In the genomic region with DNA sequence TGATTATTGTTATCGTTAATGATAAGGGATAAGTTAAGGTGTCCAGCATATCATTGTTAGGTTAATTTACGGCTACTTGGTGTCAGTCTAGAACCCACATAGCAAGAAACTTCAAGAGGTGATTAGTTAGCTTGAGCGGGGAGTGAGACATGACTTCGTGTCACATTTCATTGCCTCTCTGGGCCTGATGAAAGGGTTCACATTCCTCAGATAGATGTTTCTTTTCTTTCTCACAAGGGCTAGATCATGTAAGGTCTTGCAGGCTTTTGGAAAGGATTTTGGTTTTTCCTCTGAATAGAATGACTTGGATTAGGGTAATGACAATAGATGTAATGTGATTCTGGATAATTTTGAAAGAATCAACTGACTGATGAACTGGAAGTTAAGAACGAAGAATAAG, we compare ENCODE assay signal across 18 cellular contexts. TPM values are rescaled to one million over a fixed set of nuclear protein-coding genes. Genes with fewer than 3 reads are reported as not detected.
DNase-seq lines count a peak whose midpoint lies in the region; ATAC-seq and TF ChIP-seq lines count a peak whose summit lies in the region.
"Had no signal": no experiment of that assay in that cellular context is flagged by ENCODE, and none has a peak within 500 bp of the region (broad histone marks: within the 10 kb centered on the region; RNA-seq: fewer than 3 reads in every experiment).

No MANE protein-coding gene starts in this region.

- no peaks in the 10 kb centered on the region for H3K9me3 ChIP-seq in esophagus squamous epithelium
- no peaks in the 10 kb centered on the region for H3K9me3 ChIP-seq in tibial nerve
- H3K9me3 ChIP-seq: uterus had no signal

- H3K36me3 ChIP-seq in esophagus squamous epithelium = peaks cover 0 to 48% (median 0%) of the 10 kb centered on the region in 3 donors
- H3K36me3 ChIP-seq in tibial nerve = peaks cover 0 to 12% (median 0%) of the 10 kb centered on the region in 3 donors
- H3K36me3 ChIP-seq: uterus had no signal

- peaks cover 80% of the 10 kb centered on the region for H3K36me3 Mint-ChIP-seq in nephron progenitor cell (ENCODE audit: low read depth)

- peaks cover 45% of the 10 kb centered on the region for H3K4me1 Mint-ChIP-seq in nephron progenitor cell

- peak; percentile 46 for ATAC-seq in SK-N-SH treated with all-trans-retinoic acid at 6 μM for 48 hours
- ATAC-seq: activated CD8-positive, alpha-beta memory T cell treated with anti-CD3 and anti-CD28 coated beads, Interleukin-2, amount 10 ng/mL, durations not matched to agents 7 days and 5 days; Panc1; stimulated activated memory B cell treated with anti-CD40 and anti-IgM and Interleukin-4, amounts not matched to agents 10 μg/mL and 1 μg/mL and 100 μg/mL, for 72 hours had no signal

- peaks cover 5 to 65% (median 20%) of the 10 kb centered on the region in 3 donors for H3K4me1 ChIP-seq in esophagus squamous epithelium
- peaks cover 0 to 88% (median 12%) of the 10 kb centered on the region in 4 donors for H3K4me1 ChIP-seq in tibial nerve

- no peaks in the 10 kb centered on the region for H3K27me3 ChIP-seq in esophagus squamous epithelium
- H3K27me3 ChIP-seq in tibial nerve = no peaks in the 10 kb centered on the region
- H3K27me3 ChIP-seq: brain microvascular endothelial cell, uterus had no signal

- H3K27ac ChIP-seq in esophagus squamous epithelium = peak overlapping the region in 3 of 4 donors; percentile 43 to 51 (median 48)
- H3K27ac ChIP-seq in tibial nerve = no peak overlapping the region
- H3K27ac ChIP-seq: brain microvascular endothelial cell, uterus had no signal

- TF ChIP-seq POLR2A in esophagus squamous epithelium (IDR thresholded peaks at IDR 0.05) = no peak
- TF ChIP-seq POLR2A in tibial nerve (IDR thresholded peaks at IDR 0.05) = no peak
- TF ChIP-seq POLR2A in erythroblast (IDR thresholded peaks at IDR 0.05; ENCODE audit: low read length) = no peak

- peak overlapping the region; percentile 31 for H3K4me3 Mint-ChIP-seq in nephron progenitor cell
- H3K4me3 Mint-ChIP-seq: activated CD8-positive, alpha-beta memory T cell treated with anti-CD3 and anti-CD28 coated beads, Interleukin-2, amount 10 ng/mL, durations not matched to agents 7 days and 5 days; neural crest cell; stimulated activated memory B cell treated with anti-CD40 and anti-IgM and Interleukin-4, amounts not matched to agents 10 μg/mL and 1 μg/mL and 100 μg/mL, for 72 hours had no signal

- no peaks in the 10 kb centered on the region for H3K9me3 Mint-ChIP-seq in nephron progenitor cell
- H3K9me3 Mint-ChIP-seq: neural crest cell; stimulated activated memory B cell treated with anti-CD40 and anti-IgM and Interleukin-4, amounts not matched to agents 10 μg/mL and 1 μg/mL and 100 μg/mL, for 72 hours had no signal

- 31 to 58% methylated on average over 5 of the region's 5 CpGs for WGBS in esophagus squamous epithelium, 2 donors
- WGBS in tibial nerve, 2 donors = 62 to 68% methylated on average over 5 of the region's 5 CpGs

- DNase-seq in EH (ENCODE audit: low read depth) = peak; percentile 46
- DNase-seq in esophagus squamous epithelium (lab: John Stamatoyannopoulos, UW) = no peak
- no peak for DNase-seq in nephron progenitor cell
- DNase-seq in NCI-H1105 (lab: John Stamatoyannopoulos, UW) = no peak
- DNase-seq in tibial nerve (ENCODE audit: low spot score in 2 of 2) = no peak
- no peak for DNase-seq in erythroblast (lab: John Stamatoyannopoulos, UW)
- no peak for DNase-seq in T1000 (lab: John Stamatoyannopoulos, UW)
- DNase-seq: activated CD8-positive, alpha-beta memory T cell treated with anti-CD3 and anti-CD28 coated beads, Interleukin-2, amount 10 ng/mL, durations not matched to agents 7 days and 5 days; activated gamma-delta T cell; brain microvascular endothelial cell; NCI-H2081; NCI-H526 treated with DMSO at 0.1 percent for 48 hours; T-helper 1 cell; uterus had no signal

- no peak for TF ChIP-seq CTCF in esophagus squamous epithelium (IDR thresholded peaks at IDR 0.05)
- TF ChIP-seq CTCF in nephron progenitor cell (IDR thresholded peaks at IDR 0.05) = no peak
- no peak for TF ChIP-seq CTCF in tibial nerve (IDR thresholded peaks at IDR 0.05)

- peak overlapping the region; percentile 96 for H3K27ac Mint-ChIP-seq in nephron progenitor cell
- H3K27ac Mint-ChIP-seq: activated CD8-positive, alpha-beta memory T cell treated with anti-CD3 and anti-CD28 coated beads, Interleukin-2, amount 10 ng/mL, durations not matched to agents 7 days and 5 days; stimulated activated memory B cell treated with anti-CD40 and anti-IgM and Interleukin-4, amounts not matched to agents 10 μg/mL and 1 μg/mL and 100 μg/mL, for 72 hours had no signal

- no peaks in the 10 kb centered on the region for H3K27me3 Mint-ChIP-seq in nephron progenitor cell (ENCODE audit: low read depth, poor library complexity)
- H3K27me3 Mint-ChIP-seq: activated CD8-positive, alpha-beta memory T cell treated with anti-CD3 and anti-CD28 coated beads, Interleukin-2, amount 10 ng/mL, durations not matched to agents 7 days and 5 days; stimulated activated memory B cell treated with anti-CD40 and anti-IgM and Interleukin-4, amounts not matched to agents 10 μg/mL and 1 μg/mL and 100 μg/mL, for 72 hours had no signal

- TF ChIP-seq EP300 in tibial nerve (IDR thresholded peaks at IDR 0.05) = no peak

- intact Hi-C loops in esophagus squamous epithelium (cut with DNase I) = no loop called here

- H3K4me3 ChIP-seq in esophagus squamous epithelium (no peak overlapping the region), tibial nerve (no peak overlapping the region)
- H3K4me3 ChIP-seq: uterus had no signal

TF ChIP-seq in SK-N-SH treated with all-trans-retinoic acid at 6 μM for 48 hours, 23 proteins besides CTCF, POLR2A, EP300 and RAD21:
- TF ChIP-seq, protein P1, sequence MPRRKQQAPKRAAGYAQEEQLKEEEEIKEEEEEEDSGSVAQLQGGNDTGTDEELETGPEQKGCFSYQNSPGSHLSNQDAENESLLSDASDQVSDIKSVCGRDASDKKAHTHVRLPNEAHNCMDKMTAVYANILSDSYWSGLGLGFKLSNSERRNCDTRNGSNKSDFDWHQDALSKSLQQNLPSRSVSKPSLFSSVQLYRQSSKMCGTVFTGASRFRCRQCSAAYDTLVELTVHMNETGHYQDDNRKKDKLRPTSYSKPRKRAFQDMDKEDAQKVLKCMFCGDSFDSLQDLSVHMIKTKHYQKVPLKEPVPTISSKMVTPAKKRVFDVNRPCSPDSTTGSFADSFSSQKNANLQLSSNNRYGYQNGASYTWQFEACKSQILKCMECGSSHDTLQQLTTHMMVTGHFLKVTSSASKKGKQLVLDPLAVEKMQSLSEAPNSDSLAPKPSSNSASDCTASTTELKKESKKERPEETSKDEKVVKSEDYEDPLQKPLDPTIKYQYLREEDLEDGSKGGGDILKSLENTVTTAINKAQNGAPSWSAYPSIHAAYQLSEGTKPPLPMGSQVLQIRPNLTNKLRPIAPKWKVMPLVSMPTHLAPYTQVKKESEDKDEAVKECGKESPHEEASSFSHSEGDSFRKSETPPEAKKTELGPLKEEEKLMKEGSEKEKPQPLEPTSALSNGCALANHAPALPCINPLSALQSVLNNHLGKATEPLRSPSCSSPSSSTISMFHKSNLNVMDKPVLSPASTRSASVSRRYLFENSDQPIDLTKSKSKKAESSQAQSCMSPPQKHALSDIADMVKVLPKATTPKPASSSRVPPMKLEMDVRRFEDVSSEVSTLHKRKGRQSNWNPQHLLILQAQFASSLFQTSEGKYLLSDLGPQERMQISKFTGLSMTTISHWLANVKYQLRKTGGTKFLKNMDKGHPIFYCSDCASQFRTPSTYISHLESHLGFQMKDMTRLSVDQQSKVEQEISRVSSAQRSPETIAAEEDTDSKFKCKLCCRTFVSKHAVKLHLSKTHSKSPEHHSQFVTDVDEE (CRISPR knock-in tag; IDR thresholded peaks at IDR 0.05) = no peak
- TF ChIP-seq CSDC2 (CRISPR knock-in tag; IDR thresholded peaks at IDR 0.05) = no peak
- TF ChIP-seq, protein P2, sequence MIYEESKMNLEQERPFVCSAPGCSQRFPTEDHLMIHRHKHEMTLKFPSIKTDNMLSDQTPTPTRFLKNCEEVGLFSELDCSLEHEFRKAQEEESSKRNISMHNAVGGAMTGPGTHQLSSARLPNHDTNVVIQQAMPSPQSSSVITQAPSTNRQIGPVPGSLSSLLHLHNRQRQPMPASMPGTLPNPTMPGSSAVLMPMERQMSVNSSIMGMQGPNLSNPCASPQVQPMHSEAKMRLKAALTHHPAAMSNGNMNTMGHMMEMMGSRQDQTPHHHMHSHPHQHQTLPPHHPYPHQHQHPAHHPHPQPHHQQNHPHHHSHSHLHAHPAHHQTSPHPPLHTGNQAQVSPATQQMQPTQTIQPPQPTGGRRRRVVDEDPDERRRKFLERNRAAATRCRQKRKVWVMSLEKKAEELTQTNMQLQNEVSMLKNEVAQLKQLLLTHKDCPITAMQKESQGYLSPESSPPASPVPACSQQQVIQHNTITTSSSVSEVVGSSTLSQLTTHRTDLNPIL (CRISPR knock-in tag; IDR thresholded peaks at IDR 0.05; ENCODE audit: low read depth) = no peak
- no peak for TF ChIP-seq ISL1 (CRISPR knock-in tag; IDR thresholded peaks at IDR 0.05)

RNA-seq across cellular contexts. Expression of a gene that starts 26.7 kb away (rescaled TPM):
- total RNA-seq in esophagus squamous epithelium (10 to 100 TPM; 55.1 to 98.0 (median 75.8) TPM), tibial nerve (100 to 1,000 TPM; 101 to 131 (median 118) TPM)

Comparison
In these comparisons a context has a peak if more than half of its experiments do, and no peak if none do; other contexts are left out.
1. H3K27ac ChIP-seq: peak in esophagus squamous epithelium (3 of 4); none in tibial nerve (0 of 4).